ENCODE assay signal across 11 cellular contexts in genomic region chr1:162538815-162539431, GRCh38. TPM values are rescaled to one million over a fixed set of nuclear protein-coding genes. Genes with fewer than 3 reads are reported as not detected.
DNase-seq lines count a peak whose midpoint lies in the region; ATAC-seq and TF ChIP-seq lines count a peak whose summit lies in the region.
"Had no signal": no experiment of that assay in that cellular context is flagged by ENCODE, and none has a peak within 500 bp of the region (broad histone marks: within the 10 kb centered on the region; RNA-seq: fewer than 3 reads in every experiment).

No MANE protein-coding gene starts in this region.

- peak; percentile 73 for DNase-seq in GM04504 (ENCODE audit: low read depth)
- peak; percentile 97 for DNase-seq in Panc1 (ENCODE audit: low read depth, low spot score)
- DNase-seq in cardiac fibroblast (ENCODE audit: low read depth in 2 of 2), result peak; percentile 79 to 98
- DNase-seq in osteoblast (ENCODE audit: insufficient read length, low spot score, missing footprints), result peak; percentile 82
- DNase-seq in ecto neural progenitor cell (ENCODE audit: low spot score), result no peak
- no peak for DNase-seq in epidermal melanocyte (ENCODE audit: insufficient read length, low spot score)
- DNase-seq: NCI-H524 had no signal

- H3K4me1 ChIP-seq in Panc1 (ENCODE audit: control insufficient read depth, insufficient read depth, low read length) (peaks cover 7% of the 10 kb centered on the region), osteoblast (ENCODE audit: insufficient read depth, low read length) (peaks cover 42% of the 10 kb centered on the region)

- H3K4me3 ChIP-seq in Panc1 (ENCODE audit: low read depth in 2 of 2, low read length in 2 of 2) (no peak overlapping the region), cardiac fibroblast (replicated peaks in 1 of 2; ENCODE audit: low read depth in 2 of 2, low read length in 2 of 2) (no peak overlapping the region), osteoblast (ENCODE audit: insufficient read depth, low read length) (no peak overlapping the region)
- H3K4me3 ChIP-seq: cardiac muscle cell had no signal

- ATAC-seq in Panc1 (peak; percentile 84), GM19035 (IDR thresholded peaks at IDR 0.05; ENCODE audit: unreplicated experiment) (no peak), HG03571 (IDR thresholded peaks at IDR 0.05; ENCODE audit: unreplicated experiment) (no peak)
- ATAC-seq: WTC11 had no signal

- H2AFZ ChIP-seq in osteoblast (ENCODE audit: low read length), result no peak overlapping the region

- H3K27ac ChIP-seq in Panc1 (ENCODE audit: low read length), result peak overlapping the region; percentile 23
- H3K27ac ChIP-seq in osteoblast (ENCODE audit: low read depth, low read length), result peak overlapping the region; percentile 79
- H3K27ac ChIP-seq: cardiac muscle cell had no signal

- no peaks in the 10 kb centered on the region for H3K36me3 ChIP-seq in Panc1 (ENCODE audit: control insufficient read depth, insufficient read depth, low read length)
- no peaks in the 10 kb centered on the region for H3K36me3 ChIP-seq in osteoblast (ENCODE audit: insufficient read depth, low read length)
- H3K36me3 ChIP-seq: cardiac muscle cell had no signal

- POLR2A ChIA-PET in Panc1 (lab: Charles Lee), result no interaction called here

- H3K4me2 ChIP-seq in osteoblast (ENCODE audit: insufficient read depth, low read length), result peak overlapping the region; percentile 34

- intact Hi-C loops in Panc1 (cut with micrococcal nuclease; ENCODE audit: unreplicated experiment), result no loop called here

- no peaks in the 10 kb centered on the region for H4K20me1 ChIP-seq in osteoblast (ENCODE audit: insufficient read depth, low read length)

- in situ Hi-C loops in Panc1 (cut with HindIII; ENCODE audit: low pct_unique_long_range_greater_than_20kb, low sequenced_read_pairs), result no loop called here

- no peaks in the 10 kb centered on the region for H3K27me3 ChIP-seq in Panc1 (ENCODE audit: control insufficient read depth, insufficient read depth, low read length)
- H3K27me3 ChIP-seq in osteoblast (ENCODE audit: insufficient read depth, low read length), result no peaks in the 10 kb centered on the region
- H3K27me3 ChIP-seq: cardiac muscle cell had no signal

- CTCF ChIA-PET in Panc1 (lab: Charles Lee), result no interaction called here

- no TSS peak for BruUV-seq in Panc1 (replicated peaks; lab: Mats Ljungman, UMichigan)

- no peaks in the 10 kb centered on the region for H3K79me2 ChIP-seq in osteoblast (ENCODE audit: insufficient read depth, low read length)

- H3K9me3 ChIP-seq in Panc1 (ENCODE audit: control insufficient read depth, insufficient read depth, low read depth, low read length), result 0 out of 2 replicates have a peak, but pooled peaks cover 6% of the 10 kb centered on the region
- peaks cover 2% of the 10 kb centered on the region for H3K9me3 ChIP-seq in osteoblast (ENCODE audit: low read depth, low read length)

- TF ChIP-seq CTCF in Panc1 (IDR thresholded peaks at IDR 0.05) (no peak), cardiac fibroblast (IDR thresholded peaks at IDR 0.05; ENCODE audit: low read depth, low read length) (no peak), osteoblast (IDR thresholded peaks at IDR 0.05; ENCODE audit: extremely low read depth, low read depth, low read length) (no peak)

RNA-seq across cellular contexts. Expression of gene UAP1, which starts 22.6 kb away (rescaled TPM):
- total RNA-seq in Panc1 (2021; ENCODE audit: unreplicated experiment), result 97.7 TPM
- polyA plus RNA-seq in Panc1 (2012; ENCODE audit: insufficient read length), result 60.1 TPM
- 113 and 141 TPM in 2 replicates for total RNA-seq in osteoblast

RNA-seq across cellular contexts. Expression of gene UHMK1, which starts 41.3 kb away (rescaled TPM):
- total RNA-seq in Panc1 (2021; ENCODE audit: unreplicated experiment) (76.0 TPM), osteoblast (43.9 and 51.4 TPM in 2 replicates)
- polyA plus RNA-seq in Panc1 (2012; ENCODE audit: insufficient read length), result 19.0 TPM

Comparison
In these comparisons a context has a peak if more than half of its experiments do, and no peak if none do; other contexts are left out.
1. DNase-seq: peak in GM04504 (single experiment), Panc1 (single experiment), cardiac fibroblast (2 of 2) and osteoblast (single experiment); none in ecto neural progenitor cell (single experiment) and epidermal melanocyte (single experiment).